In genomic region chr1:194658090-194658439, GRCh38 we compare ENCODE assay signal across 14 cellular contexts.
DNase-seq lines count a peak whose midpoint lies in the region; ATAC-seq, FAIRE-seq and TF ChIP-seq lines count a peak whose summit lies in the region.
"Had no signal": no experiment of that assay in that cellular context is flagged by ENCODE, and none has a peak within 500 bp of the region (broad histone marks: within the 10 kb centered on the region; RNA-seq: fewer than 3 reads in every experiment).

No MANE protein-coding gene starts in this region.

- H3K27me3 ChIP-seq in PC-9 (ENCODE audit: insufficient read depth, low read depth) (no peaks in the 10 kb centered on the region), GM23338 (ENCODE audit: insufficient read depth) (no peaks in the 10 kb centered on the region), aorta (ENCODE audit: control insufficient read depth in 1 of 2, insufficient read depth in 2 of 2, low read length in 1 of 2) (no peaks in the 10 kb centered on the region)

- in situ Hi-C loops in ACHN (cut with HindIII; ENCODE audit: low pct_ligation_motif_present, low pct_unique_long_range_greater_than_20kb, low sequenced_read_pairs), result no loop called here

- ATAC-seq in GM23338, result no peak
- ATAC-seq in aorta (ENCODE audit: low FRiP score), result no peak

- H3K27ac Mint-ChIP-seq in GM23338, result no peak overlapping the region
- H3K27ac Mint-ChIP-seq: memory B cell had no signal

- CTCF ChIA-PET in PC-9 (lab: Charles Lee), result no interaction called here

- H3K4me3 Mint-ChIP-seq in GM23338, result no peak overlapping the region
- H3K4me3 Mint-ChIP-seq: memory B cell had no signal

- no peaks in the 10 kb centered on the region for H3K4me1 Mint-ChIP-seq in GM23338
- H3K4me1 Mint-ChIP-seq: memory B cell had no signal

- H3K27ac ChIP-seq in PC-9, result no peak overlapping the region
- H3K27ac ChIP-seq in GM23338 (ENCODE audit: low read depth), result no peak overlapping the region
- H3K27ac ChIP-seq in aorta (ENCODE audit: low read depth in 1 of 2, low read length in 2 of 2), result no peak overlapping the region

- intact Hi-C loops in PC-9 (cut with micrococcal nuclease; ENCODE audit: unreplicated experiment), result no loop called here
- intact Hi-C loops in aorta (cut with DNase I), result no loop called here

- WGBS in aorta, 2 donors, result 93 to 95% methylated on average over 1 of the region's 1 CpG

- peak; percentile 96 for FAIRE-seq in H54 (lab: Jason Lieb, UNC)
- FAIRE-seq: GM19239 had no signal

- H4K20me1 ChIP-seq in PC-9 (ENCODE audit: insufficient read depth) (no peaks in the 10 kb centered on the region), GM23338 (replicated peaks; ENCODE audit: insufficient read depth) (no peaks in the 10 kb centered on the region)

- H3K9me3 Mint-ChIP-seq in GM23338, result no peaks in the 10 kb centered on the region

- H3K9me2 ChIP-seq in PC-9 (ENCODE audit: insufficient read depth) (no peaks in the 10 kb centered on the region), GM23338 (ENCODE audit: insufficient read depth) (no peaks in the 10 kb centered on the region)

- BruUV-seq in PC-9 (replicated peaks; lab: Mats Ljungman, UMichigan), result no TSS peak

- DNase-seq in ACHN (peak; percentile 80), H54 (ENCODE audit: insufficient read length, low spot score) (peak; percentile 18), PC-9 (peak; percentile 11 to 50), epithelial cell of esophagus (ENCODE audit: low read depth) (peak; percentile 48), GM23338 (ENCODE audit: low spot score) (no peak), NCI-H69 (lab: John Stamatoyannopoulos, UW) (no peak), superior temporal gyrus (ENCODE audit: extremely low spot score) (no peak), aorta (no peak)
- DNase-seq: activated CD4-positive, CD25-positive, alpha-beta regulatory T cell treated with anti-CD3 and anti-CD28 coated beads, Interleukin-2, amount 50 U/mL, for 72 hours; activated gamma-delta T cell; cortex of kidney; NCI-H2029 treated with DMSO at 0.1 percent for 48 hours had no signal

- POLR2A ChIA-PET in PC-9 (lab: Charles Lee; ENCODE audit: unreplicated experiment), result no interaction called here

- no peak for TF ChIP-seq POLR2A in H54 (IDR thresholded peaks at IDR 0.05; ENCODE audit: low read depth, low read length)

- H3K4me2 ChIP-seq in PC-9 (peak overlapping the region; percentile 8), GM23338 (no peak overlapping the region)

- no peaks in the 10 kb centered on the region for H3K27me3 Mint-ChIP-seq in GM23338 (ENCODE audit: insufficient read depth, low read depth, poor library complexity)
- H3K27me3 Mint-ChIP-seq: memory B cell had no signal

- H3K36me3 Mint-ChIP-seq in GM23338 (ENCODE audit: low read depth), result no peaks in the 10 kb centered on the region
- H3K36me3 Mint-ChIP-seq: memory B cell had no signal

- H3K4me1 ChIP-seq in PC-9 (replicated peaks; ENCODE audit: insufficient read depth), result no peaks in the 10 kb centered on the region
- no peaks in the 10 kb centered on the region for H3K4me1 ChIP-seq in GM23338 (ENCODE audit: insufficient read depth)
- H3K4me1 ChIP-seq in aorta (ENCODE audit: control insufficient read depth in 1 of 2, insufficient read depth in 2 of 2, low read length in 2 of 2), result no peaks in the 10 kb centered on the region

- H3F3A ChIP-seq in PC-9 (ENCODE audit: insufficient read depth, low read depth), result no peaks in the 10 kb centered on the region
- no peaks in the 10 kb centered on the region for H3F3A ChIP-seq in GM23338 (replicated peaks; ENCODE audit: low read depth)

- H3K36me3 ChIP-seq in PC-9 (ENCODE audit: low read depth), result no peaks in the 10 kb centered on the region
- no peaks in the 10 kb centered on the region for H3K36me3 ChIP-seq in GM23338 (ENCODE audit: insufficient read depth)
- H3K36me3 ChIP-seq in aorta (ENCODE audit: control insufficient read depth in 1 of 2, insufficient read depth in 2 of 2, low read length in 1 of 2), result no peaks in the 10 kb centered on the region

- H2AFZ ChIP-seq in PC-9 (no peak overlapping the region), GM23338 (no peak overlapping the region)

- H3K4me3 ChIP-seq in PC-9, result no peak overlapping the region
- H3K4me3 ChIP-seq in epithelial cell of esophagus (ENCODE audit: low read length), result no peak overlapping the region
- no peak overlapping the region for H3K4me3 ChIP-seq in GM23338
- H3K4me3 ChIP-seq in aorta (ENCODE audit: low read length in 2 of 2), result no peak overlapping the region

- TF ChIP-seq CTCF in PC-9 (conservative IDR thresholded peaks at IDR 0.05) (no peak), epithelial cell of esophagus (IDR thresholded peaks at IDR 0.05; ENCODE audit: insufficient read depth, low read depth, low read length, missing control alignments) (no peak), GM23338 (conservative IDR thresholded peaks at IDR 0.05; ENCODE audit: low read depth in 2 of 2) (no peak)

- no peaks in the 10 kb centered on the region for H3K9me3 ChIP-seq in PC-9 (ENCODE audit: insufficient read depth, low read depth)
- no peaks in the 10 kb centered on the region for H3K9me3 ChIP-seq in aorta (ENCODE audit: control insufficient read depth, low read length)

- no peaks in the 10 kb centered on the region for H3K79me2 ChIP-seq in PC-9 (ENCODE audit: low read depth)
- no peaks in the 10 kb centered on the region for H3K79me2 ChIP-seq in GM23338 (replicated peaks; ENCODE audit: insufficient read depth)

TF ChIP-seq in GM23338, 12 proteins besides CTCF, POLR2A, EP300 and RAD21 (continues in another document):
- no peak for TF ChIP-seq ETS1 (IDR thresholded peaks at IDR 0.05)
- no peak for TF ChIP-seq JUNB (IDR thresholded peaks at IDR 0.05; ENCODE audit: unreplicated experiment)
- TF ChIP-seq STAT1 (IDR thresholded peaks at IDR 0.05; ENCODE audit: unreplicated experiment), result no peak
- no peak for TF ChIP-seq REST (IDR thresholded peaks at IDR 0.05; ENCODE audit: unreplicated experiment)
- no peak for TF ChIP-seq ZNF331 (CRISPR knock-in tag; IDR thresholded peaks at IDR 0.05; ENCODE audit: low read depth)
- TF ChIP-seq EZH2 (IDR thresholded peaks at IDR 0.05; ENCODE audit: low read depth, unreplicated experiment), result no peak
- TF ChIP-seq NANOG (IDR thresholded peaks at IDR 0.05; ENCODE audit: borderline replicate concordance), result no peak
- no peak for TF ChIP-seq CREB1 (CRISPR knock-in tag; IDR thresholded peaks at IDR 0.05; ENCODE audit: low read depth)
- no peak for TF ChIP-seq POLR2AphosphoS5 (IDR thresholded peaks at IDR 0.05; ENCODE audit: low read depth)
- no peak for TF ChIP-seq EZH2phosphoT487 (IDR thresholded peaks at IDR 0.05; ENCODE audit: unreplicated experiment)
- TF ChIP-seq ZNF114 (CRISPR knock-in tag; IDR thresholded peaks at IDR 0.05), result no peak

Comparison
In these comparisons a context has a peak if more than half of its experiments do, and no peak if none do; other contexts are left out.
1. DNase-seq: peak in ACHN (single experiment), H54 (single experiment), PC-9 (2 of 2) and epithelial cell of esophagus (single experiment); none in GM23338 (single experiment), NCI-H69 (single experiment), superior temporal gyrus (single experiment) and aorta (0 of 2).